ENCODE assay signal across 2 cellular contexts in the genomic region with DNA sequence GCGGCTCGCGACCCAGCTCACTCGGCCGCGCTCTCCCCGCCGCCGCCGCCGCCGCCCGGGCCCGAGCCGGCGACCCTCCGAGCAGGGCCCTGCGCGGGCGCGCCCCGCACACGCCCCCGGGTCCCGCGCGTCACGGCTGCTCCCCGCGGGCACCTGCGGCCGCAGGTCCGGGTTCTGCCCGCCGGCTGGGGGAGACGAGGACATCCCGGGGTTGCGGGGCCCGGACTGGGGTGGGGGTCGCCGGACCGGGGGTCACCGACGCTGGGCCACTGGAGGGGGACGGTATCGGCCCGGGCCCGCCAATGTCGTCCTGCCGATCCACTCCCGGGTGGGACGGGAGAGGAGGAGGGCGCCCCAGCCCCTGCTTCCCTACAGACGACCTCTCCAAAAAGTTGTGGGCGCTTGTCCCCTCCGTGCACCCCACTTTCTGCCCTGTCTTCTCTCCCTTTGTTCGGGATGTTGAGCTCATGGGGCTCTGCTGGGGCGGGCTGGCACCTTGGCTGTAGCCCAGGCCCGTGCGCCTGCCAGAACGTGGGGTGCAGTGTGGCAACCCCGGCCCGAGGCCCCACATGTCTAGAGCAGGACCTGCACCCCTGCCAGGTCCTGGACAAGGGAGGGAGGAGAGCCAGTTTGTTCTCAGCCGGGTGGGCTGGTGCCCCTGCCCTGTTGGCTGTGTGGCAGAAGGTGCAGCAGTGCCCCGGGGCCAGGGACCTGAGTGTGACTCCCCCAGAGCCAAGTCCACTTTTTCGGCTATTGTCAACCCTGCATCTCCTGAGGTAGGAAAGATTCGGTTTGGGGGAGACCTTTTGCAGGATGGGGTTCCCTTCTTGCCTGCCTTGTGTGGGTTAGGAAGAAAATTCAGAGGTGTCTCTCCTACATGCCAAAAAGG.
TF ChIP-seq lines count a peak whose summit lies in the region.

No MANE protein-coding gene starts in this region.

TF ChIP-seq in SK-N-SH, 30 proteins besides CTCF, POLR2A, EP300 and RAD21:
- TF ChIP-seq GABPA (IDR thresholded peaks at IDR 0.05; ENCODE audit: low read depth), result no peak
- TF ChIP-seq POLR2AphosphoS5 (IDR thresholded peaks at IDR 0.05; ENCODE audit: low read depth, low read length), result no peak
- TF ChIP-seq TCF12 (IDR thresholded peaks at IDR 0.05), result no peak
- no peak for TF ChIP-seq RCOR1 (IDR thresholded peaks at IDR 0.05; ENCODE audit: low read length)

TF ChIP-seq in endothelial cell of umbilical vein, 7 proteins besides CTCF, POLR2A, EP300 and RAD21:
- TF ChIP-seq FOS (IDR thresholded peaks at IDR 0.05; ENCODE audit: borderline replicate concordance, insufficient read depth, low read length) (no peak), GATA2 (IDR thresholded peaks at IDR 0.05; ENCODE audit: insufficient read depth, insufficient read length, low read depth, low read length) (no peak), JUN (IDR thresholded peaks at IDR 0.05; ENCODE audit: borderline replicate concordance, insufficient read depth, insufficient read length, low read depth) (no peak), EZH2 (IDR thresholded peaks at IDR 0.05; ENCODE audit: borderline replicate concordance, low read depth, low read length, severe bottlenecking) (no peak), MYC (IDR thresholded peaks at IDR 0.05; ENCODE audit: low read depth, low read length) (no peak), POLR2AphosphoS5 (IDR thresholded peaks at IDR 0.05; ENCODE audit: insufficient read depth, low read depth, low read length) (no peak)
- TF ChIP-seq, protein P1, sequence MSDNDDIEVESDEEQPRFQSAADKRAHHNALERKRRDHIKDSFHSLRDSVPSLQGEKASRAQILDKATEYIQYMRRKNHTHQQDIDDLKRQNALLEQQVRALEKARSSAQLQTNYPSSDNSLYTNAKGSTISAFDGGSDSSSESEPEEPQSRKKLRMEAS (IDR thresholded peaks at IDR 0.05; ENCODE audit: insufficient read depth, insufficient read length), result no peak
